In genomic region chr4:47915378-47915777, GRCh38 we compare ENCODE assay signal across 9 cellular contexts. TPM values are rescaled to one million over a fixed set of nuclear protein-coding genes. Genes with fewer than 3 reads are reported as not detected.
A peak's percentile ranks its signal among the peaks of the same experiment; 100 is the strongest.
DNase-seq lines count a peak whose midpoint lies in the region; ATAC-seq lines count a peak whose summit lies in the region.
"Had no signal": no experiment of that assay in that cellular context is flagged by ENCODE, and none has a peak within 500 bp of the region (broad histone marks: within the 10 kb centered on the region; RNA-seq: fewer than 3 reads in every experiment).

No MANE protein-coding gene starts in this region.

- H3K27me3 ChIP-seq in CD4-positive, CD25-positive, alpha-beta regulatory T cell (ENCODE audit: control insufficient read depth, insufficient read depth, low read length): no peaks in the 10 kb centered on the region
- H3K27me3 ChIP-seq in HUES48 (ENCODE audit: control insufficient read depth, insufficient read depth, low read length): no peaks in the 10 kb centered on the region

- POLR2A ChIA-PET in naive thymus-derived CD8-positive, alpha-beta T cell (lab: Charles Lee): interaction anchor here (0.5 to 0.7 kb wide), 2 partner anchors 23 to 224 kb away, joined by 3 to 4 read pairs; no protein-coding TSS in a partner anchor

- no peak for ATAC-seq in CD4-positive, CD25-positive, alpha-beta regulatory T cell (ENCODE audit: low read depth in 2 of 2)
- no peak for ATAC-seq in naive thymus-derived CD8-positive, alpha-beta T cell
- ATAC-seq in GM19452 (IDR thresholded peaks at IDR 0.05; ENCODE audit: unreplicated experiment) (no peak), HG02870 (IDR thresholded peaks at IDR 0.05; ENCODE audit: unreplicated experiment) (no peak)

- peak overlapping the region in 1 of 3 donors; percentile 5 for H3K27ac Mint-ChIP-seq in CD4-positive, CD25-positive, alpha-beta regulatory T cell
- no peak overlapping the region for H3K27ac Mint-ChIP-seq in activated naive CD8-positive, alpha-beta T cell treated with anti-CD3 and anti-CD28 coated beads for 36 hours
- peak overlapping the region in 2 of 10 donors; percentile 17 to 46 for H3K27ac Mint-ChIP-seq in naive thymus-derived CD8-positive, alpha-beta T cell

- peaks cover 7% of the 10 kb centered on the region for H3K36me3 Mint-ChIP-seq in CD4-positive, CD25-positive, alpha-beta regulatory T cell
- H3K36me3 Mint-ChIP-seq in activated naive CD8-positive, alpha-beta T cell treated with anti-CD3 and anti-CD28 coated beads for 36 hours: peaks cover 12% of the 10 kb centered on the region
- H3K36me3 Mint-ChIP-seq in naive thymus-derived CD8-positive, alpha-beta T cell: peaks cover 4 to 9% (median 5%) of the 10 kb centered on the region in 3 donors

- no peak for DNase-seq in CD4-positive, CD25-positive, alpha-beta regulatory T cell
- no peak for DNase-seq in activated naive CD8-positive, alpha-beta T cell treated with anti-CD3 and anti-CD28 coated beads for 36 hours
- no peak for DNase-seq in naive thymus-derived CD8-positive, alpha-beta T cell
- DNase-seq in NCI-H1436 treated with DMSO at 0.1 percent for 48 hours (lab: John Stamatoyannopoulos, UW) (no peak), cortex of kidney (lab: John Stamatoyannopoulos, UW) (no peak)
- DNase-seq: SIG-M5 had no signal

- H3K4me3 ChIP-seq in CD4-positive, CD25-positive, alpha-beta regulatory T cell (ENCODE audit: low read depth, low read length): peak overlapping the region; percentile 87
- peak overlapping the region; percentile 99 for H3K4me3 ChIP-seq in HUES48 (ENCODE audit: low read depth, low read length)

- no peaks in the 10 kb centered on the region for H3K9me3 ChIP-seq in CD4-positive, CD25-positive, alpha-beta regulatory T cell (ENCODE audit: control insufficient read depth in 2 of 2, low read length in 2 of 2)
- H3K9me3 ChIP-seq in HUES48 (ENCODE audit: control insufficient read depth, insufficient read depth, low read length): no peaks in the 10 kb centered on the region

- H3K4me1 Mint-ChIP-seq in CD4-positive, CD25-positive, alpha-beta regulatory T cell: peaks cover 22 to 36% (median 30%) of the 10 kb centered on the region in 4 donors
- peaks cover 27% of the 10 kb centered on the region for H3K4me1 Mint-ChIP-seq in activated naive CD8-positive, alpha-beta T cell treated with anti-CD3 and anti-CD28 coated beads for 36 hours
- H3K4me1 Mint-ChIP-seq in naive thymus-derived CD8-positive, alpha-beta T cell: peaks cover 19 to 34% (median 32%) of the 10 kb centered on the region in 4 donors

- H3K9ac ChIP-seq in HUES48 (ENCODE audit: low read depth, low read length): no peak overlapping the region

- H3K9me3 Mint-ChIP-seq in CD4-positive, CD25-positive, alpha-beta regulatory T cell: peaks cover 0 to 7% (median 0%) of the 10 kb centered on the region in 7 donors
- peaks cover 6% of the 10 kb centered on the region for H3K9me3 Mint-ChIP-seq in activated naive CD8-positive, alpha-beta T cell treated with anti-CD3 and anti-CD28 coated beads for 36 hours
- no peaks in the 10 kb centered on the region for H3K9me3 Mint-ChIP-seq in naive thymus-derived CD8-positive, alpha-beta T cell

- H3K4me3 Mint-ChIP-seq in CD4-positive, CD25-positive, alpha-beta regulatory T cell: peak overlapping the region in 3 of 4 donors; percentile 96 to 99 (median 98)
- peak overlapping the region; percentile 95 for H3K4me3 Mint-ChIP-seq in activated naive CD8-positive, alpha-beta T cell treated with anti-CD3 and anti-CD28 coated beads for 36 hours
- peak overlapping the region in 8 of 10 donors; percentile 89 to 99 (median 98) for H3K4me3 Mint-ChIP-seq in naive thymus-derived CD8-positive, alpha-beta T cell

- H3K36me3 ChIP-seq in CD4-positive, CD25-positive, alpha-beta regulatory T cell (ENCODE audit: control insufficient read depth, insufficient read depth, low read length): peaks cover 2% of the 10 kb centered on the region
- peaks cover 18% of the 10 kb centered on the region for H3K36me3 ChIP-seq in HUES48 (ENCODE audit: control insufficient read depth, insufficient read depth, low read length)

- H3K27me3 Mint-ChIP-seq in CD4-positive, CD25-positive, alpha-beta regulatory T cell: no peaks in the 10 kb centered on the region
- no peaks in the 10 kb centered on the region for H3K27me3 Mint-ChIP-seq in activated naive CD8-positive, alpha-beta T cell treated with anti-CD3 and anti-CD28 coated beads for 36 hours
- H3K27me3 Mint-ChIP-seq in naive thymus-derived CD8-positive, alpha-beta T cell: peaks cover 0 to 2% (median 0%) of the 10 kb centered on the region in 5 donors

- peaks cover 21% of the 10 kb centered on the region for H3K4me1 ChIP-seq in CD4-positive, CD25-positive, alpha-beta regulatory T cell (ENCODE audit: control insufficient read depth, insufficient read depth, low read length, poor library complexity, severe bottlenecking)
- peaks cover 5% of the 10 kb centered on the region; the same call in 1 of the 2 replicates for H3K4me1 ChIP-seq in HUES48 (ENCODE audit: control insufficient read depth, insufficient read depth, low read length)

- no peak overlapping the region for H3K27ac ChIP-seq in CD4-positive, CD25-positive, alpha-beta regulatory T cell (ENCODE audit: insufficient read depth, low read length, poor library complexity, severe bottlenecking)
- H3K27ac ChIP-seq in HUES48 (ENCODE audit: low read depth, low read length): no peak overlapping the region

RNA-seq across cellular contexts. Expression of gene NFXL1, which starts 1.0 kb away (rescaled TPM):
- 11.2 TPM for total RNA-seq in CD4-positive, CD25-positive, alpha-beta regulatory T cell
- 10 to 100 TPM in 1 of 4 donors, 1 to 10 TPM in 3; 6.3 to 10.2 (median 7.8) TPM for polyA plus RNA-seq in CD4-positive, CD25-positive, alpha-beta regulatory T cell
- 10 to 100 TPM; 13.2 to 14.4 TPM for total RNA-seq in activated naive CD8-positive, alpha-beta T cell treated with anti-CD3 and anti-CD28 coated beads for 36 hours
- 10 to 100 TPM; 15.2 to 17.9 TPM for total RNA-seq in naive thymus-derived CD8-positive, alpha-beta T cell
- 10 to 100 TPM in 1 of 3 donors, 1 to 10 TPM in 2; 7.1 to 12.1 (median 8.0) TPM for polyA plus RNA-seq in naive thymus-derived CD8-positive, alpha-beta T cell
